ENCODE assay signal across 25 cellular contexts in genomic region chr9:28004900-28005299, GRCh38.
"Had no signal": no experiment of that assay in that cellular context is flagged by ENCODE, and none has a peak within 500 bp of the region (broad histone marks: within the 10 kb centered on the region; RNA-seq: fewer than 3 reads in every experiment).

No MANE protein-coding gene starts in this region.

- H3K36me3 Mint-ChIP-seq: activated naive CD4-positive, alpha-beta T cell treated with anti-CD3 and anti-CD28 coated beads, Interleukin-2, amount 10 ng/mL, durations not matched to agents 7 days and 5 days; naive B cell; stimulated activated naive B cell treated with anti-CD40 and anti-IgM and Interleukin-4, amounts not matched to agents 10 μg/mL and 1 μg/mL and 100 μg/mL, for 72 hours had no signal

- H3K36me3 ChIP-seq: colonic mucosa, sigmoid colon, transverse colon, uterus had no signal

- H3K27me3 ChIP-seq: colonic mucosa, sigmoid colon, transverse colon, uterus had no signal

- DNase-seq: activated CD4-positive, alpha-beta memory T cell treated with anti-CD3 and anti-CD28 coated beads, Interleukin-2, amount 10 ng/mL, durations not matched to agents 7 days and 5 days; activated CD4-positive, alpha-beta T cell treated with anti-CD3 and anti-CD28 coated beads for 48 hours; activated effector memory CD4-positive, alpha-beta T cell treated with Interleukin-2 at 50 U/mL for 16 hours; activated naive CD4-positive, alpha-beta T cell treated with anti-CD3 and anti-CD28 coated beads, Interleukin-2, amount 10 ng/mL, durations not matched to agents 7 days and 5 days; activated T-cell treated with anti-CD3 and anti-CD28 coated beads, Interleukin-2, amount 50 U/mL, for 72 hours; amygdala; colonic mucosa; endodermal cell; erythroblast; foreskin fibroblast; glutamatergic neuron; hippocampal formation; mesendoderm; naive B cell; posterior cingulate gyrus; sigmoid colon; stimulated activated CD4-positive, alpha-beta T cell treated with anti-CD3 and anti-CD28 coated beads, Interleukin-15, amount 100 ng/mL, for 24 hours; stimulated activated CD8-positive, alpha-beta memory T cell treated with anti-CD3 and anti-CD28 coated beads, Interleukin-4, amount 100 ng/mL, for 48 hours; stimulated activated naive B cell treated with anti-CD40 and anti-IgM and Interleukin-4, amounts not matched to agents 10 μg/mL and 1 μg/mL and 100 μg/mL, for 72 hours; T-helper 17 cell; transverse colon; uterus had no signal

- H3K4me1 Mint-ChIP-seq: activated CD4-positive, alpha-beta memory T cell treated with anti-CD3 and anti-CD28 coated beads, Interleukin-2, amount 10 ng/mL, durations not matched to agents 7 days and 5 days; activated naive CD4-positive, alpha-beta T cell treated with anti-CD3 and anti-CD28 coated beads, Interleukin-2, amount 10 ng/mL, durations not matched to agents 7 days and 5 days; endodermal cell; naive B cell; neural crest cell; stimulated activated naive B cell treated with anti-CD40 and anti-IgM and Interleukin-4, amounts not matched to agents 10 μg/mL and 1 μg/mL and 100 μg/mL, for 72 hours; T-helper 17 cell had no signal

- H3K27me3 Mint-ChIP-seq: activated CD4-positive, alpha-beta memory T cell treated with anti-CD3 and anti-CD28 coated beads, Interleukin-2, amount 10 ng/mL, durations not matched to agents 7 days and 5 days; activated naive CD4-positive, alpha-beta T cell treated with anti-CD3 and anti-CD28 coated beads, Interleukin-2, amount 10 ng/mL, durations not matched to agents 7 days and 5 days; naive B cell; stimulated activated naive B cell treated with anti-CD40 and anti-IgM and Interleukin-4, amounts not matched to agents 10 μg/mL and 1 μg/mL and 100 μg/mL, for 72 hours; T-helper 17 cell had no signal

- H3K27ac Mint-ChIP-seq: activated CD4-positive, alpha-beta memory T cell treated with anti-CD3 and anti-CD28 coated beads, Interleukin-2, amount 10 ng/mL, durations not matched to agents 7 days and 5 days; activated naive CD4-positive, alpha-beta T cell treated with anti-CD3 and anti-CD28 coated beads, Interleukin-2, amount 10 ng/mL, durations not matched to agents 7 days and 5 days; activated T-cell treated with anti-CD3 and anti-CD28 coated beads, Interleukin-2, amount 50 U/mL, for 72 hours; endodermal cell; naive B cell; stimulated activated naive B cell treated with anti-CD40 and anti-IgM and Interleukin-4, amounts not matched to agents 10 μg/mL and 1 μg/mL and 100 μg/mL, for 72 hours; T-helper 17 cell had no signal

- ATAC-seq: activated T-cell treated with anti-CD3 and anti-CD28 coated beads, Interleukin-2, amount 50 U/mL, for 72 hours; stimulated activated naive B cell treated with anti-CD40 and anti-IgM and Interleukin-4, amounts not matched to agents 10 μg/mL and 1 μg/mL and 100 μg/mL, for 72 hours; T-helper 17 cell had no signal

- H3K4me3 Mint-ChIP-seq: activated CD4-positive, alpha-beta memory T cell treated with anti-CD3 and anti-CD28 coated beads, Interleukin-2, amount 10 ng/mL, durations not matched to agents 7 days and 5 days; activated naive CD4-positive, alpha-beta T cell treated with anti-CD3 and anti-CD28 coated beads, Interleukin-2, amount 10 ng/mL, durations not matched to agents 7 days and 5 days; activated T-cell treated with anti-CD3 and anti-CD28 coated beads, Interleukin-2, amount 50 U/mL, for 72 hours; endodermal cell; naive B cell; neural crest cell; stimulated activated naive B cell treated with anti-CD40 and anti-IgM and Interleukin-4, amounts not matched to agents 10 μg/mL and 1 μg/mL and 100 μg/mL, for 72 hours; T-helper 17 cell had no signal

- H3K9me3 Mint-ChIP-seq: activated CD4-positive, alpha-beta memory T cell treated with anti-CD3 and anti-CD28 coated beads, Interleukin-2, amount 10 ng/mL, durations not matched to agents 7 days and 5 days; activated naive CD4-positive, alpha-beta T cell treated with anti-CD3 and anti-CD28 coated beads, Interleukin-2, amount 10 ng/mL, durations not matched to agents 7 days and 5 days; activated T-cell treated with anti-CD3 and anti-CD28 coated beads, Interleukin-2, amount 50 U/mL, for 72 hours; endodermal cell had no signal

- H3K4me3 ChIP-seq: colonic mucosa, sigmoid colon, smooth muscle cell, transverse colon, uterus had no signal

- FAIRE-seq: bronchial epithelial cell had no signal
